ENCODE assay signal across 8 cellular contexts in the genomic region with DNA sequence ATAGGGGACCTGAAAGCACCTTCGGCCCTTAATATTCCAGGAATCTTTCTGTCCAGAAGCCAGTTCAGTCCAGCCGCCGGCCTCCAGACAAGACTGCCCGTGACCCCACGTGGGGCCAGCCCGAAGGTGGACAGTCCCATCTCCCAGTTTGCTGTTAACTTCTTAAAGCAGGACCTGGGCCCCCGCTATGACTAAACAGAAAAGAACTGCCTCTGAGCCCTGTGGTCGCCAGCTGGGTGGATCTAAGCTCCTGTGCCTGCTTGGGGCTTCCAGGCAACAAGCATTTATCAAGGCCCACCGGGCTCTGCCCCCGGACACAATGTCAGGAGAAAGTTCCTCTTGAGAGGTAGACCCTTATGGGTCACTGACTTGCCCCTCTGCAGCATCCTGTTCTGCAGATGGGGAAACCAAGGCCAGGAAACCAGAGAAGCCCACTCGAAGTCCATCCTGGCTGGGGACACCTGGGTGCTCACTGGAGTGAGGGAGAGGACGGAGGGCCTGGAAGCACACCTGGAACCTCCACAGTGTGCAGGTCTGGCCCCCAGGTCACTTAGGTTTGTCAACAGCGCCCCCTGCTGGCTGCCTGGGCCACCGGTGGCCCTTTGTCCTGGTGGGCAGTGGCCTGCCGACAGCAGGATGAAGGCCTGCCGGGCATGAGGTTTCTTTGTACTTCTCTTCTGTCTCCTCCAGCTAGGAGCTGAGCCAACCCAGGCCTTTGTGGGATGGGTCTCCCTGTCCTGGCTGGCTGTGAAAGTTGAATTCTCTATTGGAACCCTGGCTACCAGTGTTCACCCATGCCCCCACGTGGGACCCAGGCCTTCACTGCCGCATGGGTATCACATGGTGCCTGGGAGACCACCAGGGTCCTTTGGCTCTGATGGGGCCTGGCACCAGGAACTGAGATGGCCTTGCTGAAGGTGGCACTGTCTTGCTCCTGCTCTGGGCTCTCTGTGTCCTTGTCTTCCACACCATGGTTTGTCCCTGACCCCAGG.
DNase-seq lines count a peak whose midpoint lies in the region; ATAC-seq and TF ChIP-seq lines count a peak whose summit lies in the region.

No MANE protein-coding gene starts in this region.

- no peaks in the 10 kb centered on the region for H3K9me3 ChIP-seq in HCT116 (ENCODE audit: control insufficient read depth in 1 of 2, insufficient read depth in 1 of 2, low read depth in 1 of 2, low read length in 2 of 2)

- H2AFZ ChIP-seq in HCT116 (ENCODE audit: low read depth, low read length, poor library complexity, severe bottlenecking), result no peak overlapping the region

- H4K20me1 ChIP-seq in HCT116 (ENCODE audit: insufficient read depth), result no peaks in the 10 kb centered on the region

- TF ChIP-seq CTCF in HCT116 (IDR thresholded peaks at IDR 0.05 in 2 of 3, conservative IDR thresholded peaks at IDR 0.05 in 1 of 3; ENCODE audit: borderline replicate concordance in 1 of 3, insufficient read depth in 1 of 3, low read depth in 2 of 3, low read length in 2 of 3), result peak; percentile 62 to 95 (median 86)
- TF ChIP-seq CTCF in epithelial cell of esophagus (IDR thresholded peaks at IDR 0.05; ENCODE audit: insufficient read depth, low read depth, low read length, missing control alignments), result peak; percentile 80

- intact Hi-C loops in HCT116 (cut with micrococcal nuclease), result loop anchor here (1.0 to 10.0 kb wide), 7 partner anchors 224 to 985 kb away; no protein-coding TSS in a partner anchor

- no peaks in the 10 kb centered on the region for H3K36me3 Mint-ChIP-seq in natural killer cell treated with Interleukin-12 subunit alpha and Interleukin-12 subunit beta and Interleukin-15 and Interleukin-18, amount 100 ng/mL, for 72 hours

- H3K27me3 ChIP-seq in HCT116 (ENCODE audit: insufficient read depth, low read length), result no peaks in the 10 kb centered on the region

- H3K9me2 ChIP-seq in HCT116 (ENCODE audit: insufficient read depth), result no peaks in the 10 kb centered on the region

- H3K4me2 ChIP-seq in HCT116 (ENCODE audit: low read length), result no peak overlapping the region

- H3K4me1 Mint-ChIP-seq in natural killer cell treated with Interleukin-12 subunit alpha and Interleukin-12 subunit beta and Interleukin-15 and Interleukin-18, amount 100 ng/mL, for 72 hours (ENCODE audit: low read depth in 2 of 2), result peaks cover 8% of the 10 kb centered on the region in 2 donors

- POLR2A ChIA-PET in HCT116 (lab: Charles Lee), result no interaction called here

- H3K4me3 ChIP-seq in HCT116 (replicated peaks in 1 of 2; ENCODE audit: low read depth in 1 of 2, low read length in 2 of 2) (no peak overlapping the region), epithelial cell of esophagus (ENCODE audit: low read length) (no peak overlapping the region)

- H3K4me1 ChIP-seq in HCT116 (ENCODE audit: control insufficient read depth in 1 of 2, insufficient read depth in 2 of 2, low read length in 2 of 2), result peaks cover 9 to 34% of the 10 kb centered on the region in 2 experiments

- CTCF ChIA-PET in HCT116 (lab: Charles Lee), result interaction anchor here (1.8 to 2.1 kb wide), 2 partner anchors 47 to 125 kb away, joined by 6 to 7 read pairs; no protein-coding TSS in a partner anchor

- no peaks in the 10 kb centered on the region for H3K9me3 Mint-ChIP-seq in natural killer cell treated with Interleukin-12 subunit alpha and Interleukin-12 subunit beta and Interleukin-15 and Interleukin-18, amount 100 ng/mL, for 72 hours

- RAD21 ChIA-PET in HCT116 (lab: Charles Lee; ENCODE audit: low non-redundant PET in 1 of 2, low total read pairs in 2 of 2, uncharacterized antibody in 2 of 2, unreplicated experiment in 2 of 2), result no interaction called here

- DNase-seq in Caki2 (ENCODE audit: low read depth), result peak; percentile 61
- DNase-seq in HCT116 (ENCODE audit: low read depth, low spot score), result peak; percentile 36
- peak; percentile 68 for DNase-seq in NCI-H748 (lab: John Stamatoyannopoulos, UW; ENCODE audit: unreplicated experiment)
- peak; percentile 52 for DNase-seq in activated CD8-positive, alpha-beta memory T cell treated with anti-CD3 and anti-CD28 coated beads, Interleukin-2, amount 50 U/mL, for 24 hours (ENCODE audit: extremely low read depth)
- peak; percentile 69 for DNase-seq in epithelial cell of esophagus (ENCODE audit: low read depth)
- peak; percentile 81 for DNase-seq in natural killer cell treated with Interleukin-12 subunit alpha and Interleukin-12 subunit beta and Interleukin-15 and Interleukin-18, amount 100 ng/mL, for 72 hours (ENCODE audit: low spot score)
- peak; percentile 14 to 66 (median 56) for DNase-seq in stimulated activated naive CD4-positive, alpha-beta T cell (lab: John Stamatoyannopoulos, UW)

- no peaks in the 10 kb centered on the region for H3K79me2 ChIP-seq in HCT116 (ENCODE audit: insufficient read depth, low read length)

- in situ Hi-C loops in Caki2 (cut with HindIII; ENCODE audit: low pct_unique_long_range_greater_than_20kb, low sequenced_read_pairs), result no loop called here

- ATAC-seq in HCT116 (peak; percentile 82), HG03139 (IDR thresholded peaks at IDR 0.05; ENCODE audit: unreplicated experiment) (no peak)
- peak; percentile 55 to 68 for ATAC-seq in natural killer cell treated with Interleukin-12 subunit alpha and Interleukin-12 subunit beta and Interleukin-15 and Interleukin-18, amount 100 ng/mL, for 72 hours

- peak; percentile 85 for TF ChIP-seq RAD21 in HCT116 (IDR thresholded peaks at IDR 0.05; ENCODE audit: low read depth)

- no peak overlapping the region for H3K27ac ChIP-seq in HCT116 (ENCODE audit: low read depth, low read length)

- no peak overlapping the region for H3K27ac Mint-ChIP-seq in natural killer cell treated with Interleukin-12 subunit alpha and Interleukin-12 subunit beta and Interleukin-15 and Interleukin-18, amount 100 ng/mL, for 72 hours

- TF ChIP-seq POLR2A in HCT116 (IDR thresholded peaks at IDR 0.05; ENCODE audit: borderline replicate concordance, extremely low read depth, insufficient read depth, insufficient read length), result no peak

- H3K27me3 Mint-ChIP-seq in natural killer cell treated with Interleukin-12 subunit alpha and Interleukin-12 subunit beta and Interleukin-15 and Interleukin-18, amount 100 ng/mL, for 72 hours, result no peaks in the 10 kb centered on the region

- no TSS peak for BruUV-seq in HCT116 (replicated peaks; lab: Mats Ljungman, UMichigan)

- no peak overlapping the region for H3K4me3 Mint-ChIP-seq in natural killer cell treated with Interleukin-12 subunit alpha and Interleukin-12 subunit beta and Interleukin-15 and Interleukin-18, amount 100 ng/mL, for 72 hours

- no peaks in the 10 kb centered on the region for H3K36me3 ChIP-seq in HCT116 (ENCODE audit: control insufficient read depth in 1 of 2, insufficient read depth in 2 of 2, low read length in 2 of 2)

- H3K9ac ChIP-seq in HCT116 (ENCODE audit: low read length), result no peak overlapping the region

TF ChIP-seq in HCT116, 20 proteins besides CTCF, POLR2A, EP300 and RAD21:
- TF ChIP-seq EGR1 (IDR thresholded peaks at IDR 0.05; ENCODE audit: low read depth) (no peak), SIN3A (IDR thresholded peaks at IDR 0.05; ENCODE audit: low read depth) (no peak), JUND (IDR thresholded peaks at IDR 0.05) (no peak), TCF7L2 (IDR thresholded peaks at IDR 0.05; ENCODE audit: borderline replicate concordance, extremely low read depth, insufficient read depth, insufficient read length) (no peak), ZFX (IDR thresholded peaks at IDR 0.05) (no peak; the same call in 1 of the 2 replicates), ZNF274 (IDR thresholded peaks at IDR 0.05; ENCODE audit: low read depth, low read length) (no peak), CEBPB (IDR thresholded peaks at IDR 0.05; ENCODE audit: low read depth) (no peak), REST (IDR thresholded peaks at IDR 0.05; ENCODE audit: low read depth) (no peak), EZH2phosphoT487 (IDR thresholded peaks at IDR 0.05; ENCODE audit: borderline replicate concordance) (no peak), EZH2 (IDR thresholded peaks at IDR 0.05) (no peak)
- TF ChIP-seq, protein P1, sequence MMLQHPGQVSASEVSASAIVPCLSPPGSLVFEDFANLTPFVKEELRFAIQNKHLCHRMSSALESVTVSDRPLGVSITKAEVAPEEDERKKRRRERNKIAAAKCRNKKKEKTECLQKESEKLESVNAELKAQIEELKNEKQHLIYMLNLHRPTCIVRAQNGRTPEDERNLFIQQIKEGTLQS (IDR thresholded peaks at IDR 0.05), result no peak
TF ChIP-seq in HCT116: peak in this region for 0.
